In the genomic region with DNA sequence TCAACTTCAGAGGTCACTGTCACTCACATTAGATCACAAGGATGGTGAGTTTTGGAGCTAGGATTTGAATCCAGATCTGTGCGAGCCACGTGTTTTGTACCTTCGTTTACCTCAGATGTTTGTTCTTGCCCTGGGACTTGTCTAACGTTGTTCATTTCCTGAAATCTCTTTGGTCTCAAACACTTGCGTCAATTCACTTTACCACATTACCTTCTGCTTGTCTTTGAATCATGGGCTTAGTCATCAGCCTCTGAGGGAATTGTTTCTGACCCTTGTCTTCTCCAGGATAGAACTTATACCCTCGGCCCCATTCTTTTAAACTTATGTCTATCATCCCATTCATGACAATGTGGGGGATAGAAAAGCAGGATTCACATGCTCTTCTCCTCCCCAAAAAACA, we compare ENCODE assay signal across 14 cellular contexts.
DNase-seq lines count a peak whose midpoint lies in the region; ATAC-seq and TF ChIP-seq lines count a peak whose summit lies in the region.
"Had no signal": no experiment of that assay in that cellular context is flagged by ENCODE, and none has a peak within 500 bp of the region (broad histone marks: within the 10 kb centered on the region; RNA-seq: fewer than 3 reads in every experiment).

No MANE protein-coding gene starts in this region.

- CTCF ChIA-PET in PC-3 (lab: Charles Lee), result no interaction called here

- peak overlapping the region; percentile 10; the same call in 1 of the 2 replicates for H3K4me2 ChIP-seq in KMS-11
- H3K4me2 ChIP-seq in PC-3 (ENCODE audit: low read length), result no peak overlapping the region

- H3K27ac ChIP-seq in KMS-11 (no peak overlapping the region), PC-3 (ENCODE audit: low read length) (no peak overlapping the region), epithelial cell of prostate (peak overlapping the region; percentile 28)

- no peak overlapping the region for H3K9ac ChIP-seq in KMS-11
- no peak overlapping the region for H3K9ac ChIP-seq in PC-3 (ENCODE audit: low read length)

- H3K36me3 ChIP-seq in KMS-11 (ENCODE audit: insufficient read depth) (no peaks in the 10 kb centered on the region), PC-3 (ENCODE audit: low read depth, low read length) (no peaks in the 10 kb centered on the region)

- H3K9me2 ChIP-seq in PC-3 (replicated peaks; ENCODE audit: low read length), result no peaks in the 10 kb centered on the region

- no peak for ATAC-seq in PC-3

- POLR2A ChIA-PET in PC-3 (lab: Charles Lee; ENCODE audit: unreplicated experiment), result no interaction called here

- BruUV-seq in PC-3 (replicated peaks; lab: Mats Ljungman, UMichigan), result no TSS peak

- DNase-seq in Daoy (ENCODE audit: low read depth) (peak; percentile 46), PC-3 (peak; percentile 15), epithelial cell of prostate (ENCODE audit: low read depth, low spot score) (peak; percentile 39), KBM-7 (no peak), DMS 273 (lab: John Stamatoyannopoulos, UW; ENCODE audit: unreplicated experiment) (no peak)
- no peak for DNase-seq in stimulated activated CD4-positive, alpha-beta T cell treated with anti-CD3 and anti-CD28 coated beads, Interleukin-4, amount 100 ng/mL, for 4 hours
- DNase-seq: C1 segment of cervical spinal cord; Calu3; CD4-positive, alpha-beta T cell; DMS79 treated with DMSO at 0.1 percent for 48 hours; GDM1; GOT3; H9 had no signal

- TF ChIP-seq CTCF in KMS-11 (conservative IDR thresholded peaks at IDR 0.05; ENCODE audit: low read depth, low read length) (no peak), PC-3 (conservative IDR thresholded peaks at IDR 0.05; ENCODE audit: low read depth, low read length) (no peak)

- H3K4me1 ChIP-seq in KMS-11 (ENCODE audit: low read depth, poor library complexity, severe bottlenecking), result no peaks in the 10 kb centered on the region
- H3K4me1 ChIP-seq in PC-3 (ENCODE audit: insufficient read depth, low read length), result no peaks in the 10 kb centered on the region

- H4K20me1 ChIP-seq in KMS-11 (ENCODE audit: insufficient read depth), result no peaks in the 10 kb centered on the region
- no peaks in the 10 kb centered on the region for H4K20me1 ChIP-seq in PC-3 (ENCODE audit: low read length)

- no peak overlapping the region for H2AFZ ChIP-seq in KMS-11 (ENCODE audit: low read depth)
- H2AFZ ChIP-seq in PC-3 (ENCODE audit: low read length), result no peak overlapping the region

- H3K79me2 ChIP-seq in KMS-11 (ENCODE audit: insufficient read depth, low read depth), result no peaks in the 10 kb centered on the region
- no peaks in the 10 kb centered on the region for H3K79me2 ChIP-seq in PC-3 (ENCODE audit: low read length)

- intact Hi-C loops in PC-3 (cut with micrococcal nuclease), result no loop called here

- in situ Hi-C loops in KBM-7 (cut with MboI; ENCODE audit: low pct_unique_long_range_greater_than_20kb, low sequenced_read_pairs), result no loop called here

- H3K27me3 ChIP-seq in KMS-11 (ENCODE audit: insufficient read depth, low read depth), result no peaks in the 10 kb centered on the region
- H3K27me3 ChIP-seq in PC-3 (ENCODE audit: low read length), result no peaks in the 10 kb centered on the region

- no peaks in the 10 kb centered on the region for H3K9me3 ChIP-seq in PC-3 (ENCODE audit: low read length)

- H3K4me3 ChIP-seq in KMS-11 (IDR thresholded peaks at IDR 0.05; ENCODE audit: insufficient read depth, low read depth, low read length) (no peak overlapping the region), PC-3 (ENCODE audit: low read length) (no peak overlapping the region)

- H3F3A ChIP-seq in PC-3 (ENCODE audit: low read length, unreplicated experiment), result no peaks in the 10 kb centered on the region

Comparison
In these comparisons a context has a peak if more than half of its experiments do, and no peak if none do; other contexts are left out.
1. DNase-seq: peak in Daoy (single experiment), PC-3 (single experiment) and epithelial cell of prostate (single experiment); none in KBM-7 (single experiment), stimulated activated CD4-positive, alpha-beta T cell treated with anti-CD3 and anti-CD28 coated beads, Interleukin-4, amount 100 ng/mL, for 4 hours (0 of 2) and DMS 273 (single experiment).